8 cellular contexts compared by ENCODE assay signal in the genomic region with DNA sequence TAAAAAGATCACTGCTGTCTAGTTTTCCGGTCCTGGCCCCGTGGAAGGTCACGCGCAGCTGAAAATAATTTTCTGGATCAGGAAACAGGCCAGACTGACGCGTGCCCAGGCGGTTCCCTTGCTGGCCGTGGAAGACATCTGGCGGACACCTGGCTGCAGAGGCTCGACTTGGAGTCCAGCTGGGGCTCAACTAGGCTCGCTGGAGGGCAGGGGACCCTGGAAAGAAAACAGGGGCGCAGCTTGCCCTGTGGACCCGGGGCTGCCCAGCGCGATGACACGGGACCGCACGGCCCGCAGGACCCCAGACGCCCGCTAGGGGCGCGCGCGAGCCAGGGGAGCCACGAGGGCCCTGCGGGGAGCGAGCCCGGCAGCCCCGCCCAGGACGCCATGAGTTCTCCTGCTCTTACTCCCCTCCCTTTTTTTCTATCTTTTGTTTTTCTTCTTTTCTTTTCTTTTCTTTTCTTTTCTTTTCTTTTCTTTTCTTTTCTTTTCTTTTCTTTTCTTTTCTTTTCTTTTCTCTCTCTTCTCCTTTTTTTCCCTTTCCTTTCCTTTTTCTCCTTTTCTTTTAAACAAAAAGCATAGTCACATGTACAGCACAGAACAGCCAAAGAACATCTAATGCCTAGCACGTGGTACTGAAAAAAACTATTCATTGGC. TPM values are rescaled to one million over a fixed set of nuclear protein-coding genes. Genes with fewer than 3 reads are reported as not detected.
DNase-seq lines count a peak whose midpoint lies in the region; ATAC-seq and TF ChIP-seq lines count a peak whose summit lies in the region.

No MANE protein-coding gene starts in this region.

- H2BK15ac ChIP-seq in neuronal stem cell (ENCODE audit: low read length), result no peak overlapping the region

- intact Hi-C loops in OCI-LY7 (cut with micrococcal nuclease; ENCODE audit: unreplicated experiment) (loop anchor here (1.0 to 10.0 kb wide), 2 partner anchors 184 to 231 kb away; a partner anchor contains a TSS), testis (cut with DNase I; ENCODE audit: low total_unique reads) (no loop called here)

- DNase-seq in GM04504 (ENCODE audit: low read depth) (peak; percentile 68), OCI-LY7 (ENCODE audit: low spot score) (peak; percentile 74), activated T-helper 1 cell treated with Interleukin-2 at 50 U/mL for 16 hours (ENCODE audit: low read depth) (peak; percentile 68), fibroblast of the aortic adventitia (ENCODE audit: low read depth) (peak; percentile 55), neuronal stem cell (ENCODE audit: low spot score) (peak; percentile 57), testis (peak; percentile 80), NCI-H2029 (lab: John Stamatoyannopoulos, UW) (no peak)

- H3K4me3 ChIP-seq in OCI-LY7 (ENCODE audit: low read depth, low read length, poor library complexity, severe bottlenecking) (no peak overlapping the region), fibroblast of the aortic adventitia (ENCODE audit: low read depth, low read length) (peak overlapping the region; percentile 45), neuronal stem cell (ENCODE audit: low read length in 2 of 2) (peak overlapping the region in 1 of 2 donors; percentile 12), testis (peak overlapping the region in 1 of 2 donors; percentile 24)

- no peak overlapping the region for H3K27ac ChIP-seq in OCI-LY7 (ENCODE audit: low read depth, low read length, poor library complexity, severe bottlenecking)
- H3K27ac ChIP-seq in neuronal stem cell (replicated peaks; ENCODE audit: low read length), result no peak overlapping the region
- peak overlapping the region; percentile 21 to 67 for H3K27ac ChIP-seq in testis

- ATAC-seq in HG02870 (IDR thresholded peaks at IDR 0.05; ENCODE audit: unreplicated experiment), result peak; percentile 75

- no peak overlapping the region for H2BK5ac ChIP-seq in neuronal stem cell (ENCODE audit: low read length)

- no peak overlapping the region for H4K91ac ChIP-seq in neuronal stem cell (ENCODE audit: low read depth, low read length, poor library complexity)

- no peaks in the 10 kb centered on the region for H3K79me1 ChIP-seq in neuronal stem cell (ENCODE audit: low read depth, low read length)

- H3K23ac ChIP-seq in neuronal stem cell (ENCODE audit: low read depth, low read length, poor library complexity), result no peak overlapping the region

- no peak for TF ChIP-seq POLR2A in testis (IDR thresholded peaks at IDR 0.05)

- BruUV-seq in OCI-LY7 (replicated peaks; lab: Mats Ljungman, UMichigan), result no TSS peak

- H3K36me3 ChIP-seq in OCI-LY7 (ENCODE audit: insufficient read depth, low read length), result no peaks in the 10 kb centered on the region
- H3K36me3 ChIP-seq in neuronal stem cell (replicated peaks in 1 of 2; ENCODE audit: control insufficient read depth in 2 of 2, insufficient read depth in 2 of 2, low read length in 2 of 2), result no peaks in the 10 kb centered on the region
- no peaks in the 10 kb centered on the region for H3K36me3 ChIP-seq in testis (ENCODE audit: low read depth, missing control alignments)

- peak; percentile 94 for TF ChIP-seq CTCF in OCI-LY7 (conservative IDR thresholded peaks at IDR 0.05; ENCODE audit: low read length)
- TF ChIP-seq CTCF in fibroblast of the aortic adventitia (IDR thresholded peaks at IDR 0.05; ENCODE audit: insufficient read depth, low read length), result peak; percentile 74
- TF ChIP-seq CTCF in testis (IDR thresholded peaks at IDR 0.05), result peak; percentile 87 to 98 (median 93)

- no peak overlapping the region for H2AK5ac ChIP-seq in neuronal stem cell (ENCODE audit: low read depth, low read length)

- CTCF ChIA-PET in OCI-LY7 (lab: Charles Lee; ENCODE audit: unreplicated experiment), result no interaction called here

- H3K9me3 ChIP-seq in OCI-LY7 (ENCODE audit: low read length), result no peaks in the 10 kb centered on the region
- no peaks in the 10 kb centered on the region for H3K9me3 ChIP-seq in neuronal stem cell (replicated peaks in 1 of 2; ENCODE audit: control insufficient read depth in 2 of 2, insufficient read depth in 1 of 2, low read depth in 1 of 2, low read length in 2 of 2)
- no peaks in the 10 kb centered on the region for H3K9me3 ChIP-seq in testis

- no peak overlapping the region for H3K4ac ChIP-seq in neuronal stem cell (ENCODE audit: low read length)

- H3K14ac ChIP-seq in neuronal stem cell (ENCODE audit: low read length), result no peak overlapping the region

- H2BK120ac ChIP-seq in neuronal stem cell (ENCODE audit: low read depth, low read length), result no peak overlapping the region

- H3K4me2 ChIP-seq in OCI-LY7 (ENCODE audit: low read length) (no peak overlapping the region), neuronal stem cell (ENCODE audit: insufficient read depth, low read length, poor library complexity, severe bottlenecking) (no peak overlapping the region)

- H4K20me1 ChIP-seq in OCI-LY7 (ENCODE audit: insufficient read depth, low read length), result no peaks in the 10 kb centered on the region

- no peaks in the 10 kb centered on the region for H3K79me2 ChIP-seq in OCI-LY7 (ENCODE audit: insufficient read depth, low read depth, low read length)

- H3K18ac ChIP-seq in neuronal stem cell (ENCODE audit: low read length), result peak overlapping the region; percentile 78

- no peak overlapping the region for H3K9ac ChIP-seq in neuronal stem cell (ENCODE audit: low read depth, low read length, poor library complexity)

- no peak overlapping the region for H2BK12ac ChIP-seq in neuronal stem cell (ENCODE audit: low read length)

- H3K4me1 ChIP-seq in OCI-LY7 (ENCODE audit: insufficient read depth, low read length, poor library complexity, severe bottlenecking) (peaks cover 11% of the 10 kb centered on the region), neuronal stem cell (ENCODE audit: control insufficient read depth in 2 of 2, insufficient read depth in 1 of 2, low read depth in 1 of 2, low read length in 2 of 2) (no peaks in the 10 kb centered on the region), testis (peaks cover 7% of the 10 kb centered on the region)

- no peaks in the 10 kb centered on the region for H3K9me2 ChIP-seq in OCI-LY7 (ENCODE audit: insufficient read depth, low read length)

- H3K27me3 ChIP-seq in neuronal stem cell (ENCODE audit: control insufficient read depth in 3 of 3, insufficient read depth in 3 of 3, low read depth in 1 of 3, low read length in 3 of 3), result peaks cover 0 to 12% (median 3%) of the 10 kb centered on the region in 3 experiments
- H3K27me3 ChIP-seq in testis, result no peaks in the 10 kb centered on the region

- H2AFZ ChIP-seq in OCI-LY7 (ENCODE audit: low read length), result peak overlapping the region; percentile 57; the same call in 1 of the 2 replicates
- H2AFZ ChIP-seq in neuronal stem cell (ENCODE audit: low read length), result peak overlapping the region; percentile 98

- POLR2A ChIA-PET in OCI-LY7 (lab: Charles Lee), result interaction anchor here (0.6 kb wide), 1 partner anchor 21 kb away, joined by 3 read pairs; no protein-coding TSS in a partner anchor

- WGBS in neuronal stem cell (ENCODE audit: extremely low coverage in 2 of 2, insufficient read length in 2 of 2, insufficient replicate concordance in 1 of 2), 2 donors, result no CpG with 5 or more reads among the region's 32 CpGs
- WGBS in testis, 2 donors, result 8 to 10% methylated on average over 25 to 32 of the region's 32 CpGs

- no peak overlapping the region for H4K8ac ChIP-seq in neuronal stem cell (ENCODE audit: low read depth, low read length)

RNA-seq across cellular contexts. Expression of a gene that starts 43.2 kb away (rescaled TPM):
- 18.1 and 19.9 TPM in 2 replicates for total RNA-seq in OCI-LY7 (2014; rRNA removed; shearing (Covaris generic))
- total RNA-seq in OCI-LY7 (2022) (21.0 and 27.1 TPM in 2 replicates), fibroblast of the aortic adventitia (ENCODE audit: low replicate concordance) (49.8 and 57.6 TPM in 2 replicates), testis (10 to 100 TPM; 72.8 to 77.8 TPM)
- polyA plus RNA-seq in neuronal stem cell (2013, experiment 1 of 2), result 35.5 TPM
- 36.1 TPM for polyA plus RNA-seq in neuronal stem cell (2013, experiment 2 of 2)
- polyA plus RNA-seq in testis (ENCODE audit: insufficient read depth, low read depth, low replicate concordance), result 68.3 TPM

Comparison
In these comparisons a context has a peak if more than half of its experiments do, and no peak if none do; other contexts are left out.
1. H3K27ac ChIP-seq: peak in testis (2 of 2); none in OCI-LY7 (single experiment) and neuronal stem cell (single experiment).
2. Peak in every context shown above with its lines, with median percentiles within 50 percentile points of each other: CTCF ChIP-seq.